Comparison of ENCODE assay signal across 16 cellular contexts in the genomic region with DNA sequence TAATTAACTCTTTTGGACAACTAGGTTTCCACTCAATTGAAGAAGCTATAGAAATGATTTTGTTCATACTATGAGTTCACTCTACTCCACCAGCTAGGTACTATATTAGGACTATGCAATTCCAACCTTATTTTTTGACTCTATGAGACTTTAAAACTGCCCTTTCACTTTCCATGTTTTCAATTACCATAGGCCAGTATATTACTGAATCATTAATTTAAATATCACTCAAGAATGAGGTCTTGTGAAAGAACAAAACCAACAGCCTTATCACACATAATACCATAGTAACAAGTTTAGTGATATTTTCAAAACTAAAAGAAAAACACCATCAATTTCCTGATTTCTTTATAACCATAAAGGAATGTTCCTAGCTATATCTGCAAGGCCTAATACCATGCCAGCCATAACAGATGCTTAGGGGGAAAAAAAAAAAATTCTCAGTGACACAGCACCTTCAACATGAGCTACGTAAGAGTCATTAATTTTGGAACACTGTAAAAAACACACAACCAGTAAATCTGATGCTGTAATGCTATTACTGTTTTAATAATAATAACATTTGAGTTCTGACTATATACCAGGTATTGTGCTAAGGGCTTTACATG. TPM values are rescaled to one million over a fixed set of nuclear protein-coding genes. Genes with fewer than 3 reads are reported as not detected.
A peak's percentile ranks its signal among the peaks of the same experiment; 100 is the strongest.
DNase-seq lines count a peak whose midpoint lies in the region; ATAC-seq, FAIRE-seq and TF ChIP-seq lines count a peak whose summit lies in the region.
"Had no signal": no experiment of that assay in that cellular context is flagged by ENCODE, and none has a peak within 500 bp of the region (broad histone marks: within the 10 kb centered on the region; RNA-seq: fewer than 3 reads in every experiment).

No MANE protein-coding gene starts in this region.

- no peaks in the 10 kb centered on the region for H3K27me3 ChIP-seq in osteoblast (ENCODE audit: insufficient read depth, low read length)
- H3K27me3 ChIP-seq: suprapubic skin had no signal

- TF ChIP-seq CTCF in choroid plexus epithelial cell (conservative IDR thresholded peaks at IDR 0.05; ENCODE audit: low read depth, low read length) (no peak), osteoblast (IDR thresholded peaks at IDR 0.05; ENCODE audit: extremely low read depth, low read depth, low read length) (no peak)

- H3K36me3 ChIP-seq in SK-N-MC (ENCODE audit: insufficient read depth, low read length), result peaks cover 86% of the 10 kb centered on the region
- peaks cover 19% of the 10 kb centered on the region for H3K36me3 ChIP-seq in osteoblast (ENCODE audit: insufficient read depth, low read length)

- ATAC-seq in HG02610 (IDR thresholded peaks at IDR 0.05; ENCODE audit: unreplicated experiment), result no peak
- ATAC-seq in GM19455 (IDR thresholded peaks at IDR 0.05; ENCODE audit: unreplicated experiment), result no peak
- ATAC-seq in HG02678 (IDR thresholded peaks at IDR 0.05; ENCODE audit: unreplicated experiment), result no peak
- ATAC-seq: activated naive CD4-positive, alpha-beta T cell treated with anti-CD3 and anti-CD28 coated beads, Interleukin-2, amount 50 U/mL, for 72 hours had no signal

- H3K4me3 ChIP-seq in SK-N-MC, result no peak overlapping the region
- no peak overlapping the region for H3K4me3 ChIP-seq in choroid plexus epithelial cell (ENCODE audit: low read depth, low read length)
- H3K4me3 ChIP-seq in osteoblast (ENCODE audit: insufficient read depth, low read length), result no peak overlapping the region
- H3K4me3 ChIP-seq: suprapubic skin had no signal

- DNase-seq in SK-N-MC (ENCODE audit: low read depth, low spot score), result no peak
- DNase-seq in choroid plexus epithelial cell (ENCODE audit: low read depth), result peak; percentile 65
- DNase-seq in osteoblast (ENCODE audit: insufficient read length, low spot score, missing footprints), result peak; percentile 62
- DNase-seq in cerebellar nuclear complex (lab: John Stamatoyannopoulos, UW), result no peak
- DNase-seq: activated CD4-positive, alpha-beta T cell treated with anti-CD3 and anti-CD28 coated beads, Interleukin-2, amount 10 ng/mL, durations not matched to agents 24 days and 14 days; central memory CD4-positive, alpha-beta T cell; hypothalamus; kidney glomerular epithelial cell; MM.1S; NCI-H446 had no signal

- peak; percentile 11 for FAIRE-seq in G401.6 (lab: Jason Lieb, UNC)

- H3K9me3 ChIP-seq in SK-N-MC (ENCODE audit: low read depth, low read length), result no peaks in the 10 kb centered on the region
- H3K9me3 ChIP-seq in osteoblast (ENCODE audit: low read depth, low read length), result no peaks in the 10 kb centered on the region
- H3K9me3 ChIP-seq: suprapubic skin had no signal

- no peak overlapping the region for H2AFZ ChIP-seq in osteoblast (ENCODE audit: low read length)

- peaks cover 16% of the 10 kb centered on the region for H3K4me1 ChIP-seq in osteoblast (ENCODE audit: insufficient read depth, low read length)

- peaks cover 80% of the 10 kb centered on the region for H3K79me2 ChIP-seq in osteoblast (ENCODE audit: insufficient read depth, low read length)

- H3K4me2 ChIP-seq in osteoblast (ENCODE audit: insufficient read depth, low read length), result peak overlapping the region; percentile 44

- H3K27ac ChIP-seq in SK-N-MC (peak overlapping the region; percentile 69), osteoblast (ENCODE audit: low read depth, low read length) (peak overlapping the region; percentile 79)
- H3K27ac ChIP-seq: suprapubic skin had no signal

- no peak overlapping the region for H3K9ac ChIP-seq in SK-N-MC (ENCODE audit: insufficient read length)

- H4K20me1 ChIP-seq in osteoblast (ENCODE audit: insufficient read depth, low read length), result peaks cover 6% of the 10 kb centered on the region

RNA-seq across cellular contexts. Expression of a gene that starts 6.1 kb away (rescaled TPM):
- total RNA-seq in osteoblast, result 45.7 and 60.1 TPM in 2 replicates

RNA-seq across cellular contexts. Expression of a gene that starts 23.4 kb away (rescaled TPM):
- 82.2 and 100 TPM in 2 replicates for total RNA-seq in osteoblast

Comparison
In these comparisons a context has a peak if more than half of its experiments do, and no peak if none do; other contexts are left out.
1. DNase-seq: peak in choroid plexus epithelial cell (single experiment) and osteoblast (single experiment); none in SK-N-MC (single experiment) and cerebellar nuclear complex (0 of 2).